13 cellular contexts compared by ENCODE assay signal in genomic region chr9:129170229-129170628, GRCh38. TPM values are rescaled to one million over a fixed set of nuclear protein-coding genes. Genes with fewer than 3 reads are reported as not detected.
DNase-seq lines count a peak whose midpoint lies in the region; ATAC-seq and TF ChIP-seq lines count a peak whose summit lies in the region.
"Had no signal": no experiment of that assay in that cellular context is flagged by ENCODE, and none has a peak within 500 bp of the region (broad histone marks: within the 10 kb centered on the region; RNA-seq: fewer than 3 reads in every experiment).

No MANE protein-coding gene starts in this region.

- 0 out of 2 replicates have a peak overlapping the region, but pooled peaks have one; percentile 3 for H3K4me2 ChIP-seq in SK-N-SH

- no peaks in the 10 kb centered on the region for H3K27me3 ChIP-seq in SK-N-SH (ENCODE audit: insufficient read depth)
- H3K27me3 ChIP-seq in Panc1 (ENCODE audit: control insufficient read depth, insufficient read depth, low read length), result no peaks in the 10 kb centered on the region
- no peaks in the 10 kb centered on the region for H3K27me3 ChIP-seq in thyroid gland

- H3K9ac ChIP-seq in SK-N-SH, result no peak overlapping the region

- ATAC-seq in SK-N-SH treated with all-trans-retinoic acid at 6 μM for 48 hours (no peak), Panc1 (no peak)

- H2AFZ ChIP-seq in SK-N-SH (ENCODE audit: low read depth), result no peak overlapping the region

- H3K36me3 ChIP-seq in SK-N-SH (replicated peaks in 1 of 2; ENCODE audit: control insufficient read depth in 1 of 2, insufficient read depth in 2 of 2, low read length in 1 of 2), result no peaks in the 10 kb centered on the region
- H3K36me3 ChIP-seq in Panc1 (ENCODE audit: control insufficient read depth, insufficient read depth, low read length), result no peaks in the 10 kb centered on the region
- no peaks in the 10 kb centered on the region for H3K36me3 ChIP-seq in thyroid gland

- H3K4me1 ChIP-seq in SK-N-SH (ENCODE audit: control insufficient read depth in 1 of 2, insufficient read depth in 2 of 2, low read depth in 1 of 2, low read length in 1 of 2), result peaks cover 8 to 24% of the 10 kb centered on the region in 2 experiments; a peak in 3 of 4 replicates
- H3K4me1 ChIP-seq in Panc1 (ENCODE audit: control insufficient read depth, insufficient read depth, low read length), result peaks cover 30% of the 10 kb centered on the region
- peaks cover 62 to 70% of the 10 kb centered on the region in 2 donors for H3K4me1 ChIP-seq in thyroid gland

- DNase-seq in SK-N-SH (no peak), Panc1 (ENCODE audit: low read depth, low spot score) (no peak), dermis blood vessel endothelial cell (peak; percentile 44), thyroid gland (no peak), NCI-H1694 treated with DMSO at 0.1 percent for 48 hours (lab: John Stamatoyannopoulos, UW) (no peak), DMS79 (lab: John Stamatoyannopoulos, UW) (no peak), cerebellum (ENCODE audit: low spot score) (no peak)
- DNase-seq: ACHN; activated effector memory CD4-positive, alpha-beta T cell treated with anti-CD3 and anti-CD28 coated beads, Interleukin-2, amount 50 U/mL, for 16 hours; NCI-H1417 treated with DMSO at 0.1 percent for 48 hours; NCI-H524 had no signal

- no peaks in the 10 kb centered on the region for H3K9me2 ChIP-seq in SK-N-SH

- H4K20me1 ChIP-seq in SK-N-SH (ENCODE audit: insufficient read depth), result no peaks in the 10 kb centered on the region

- WGBS in SK-N-SH (ENCODE audit: low lambda C conversion rate), result 67% methylated on average over 6 of the region's 6 CpGs
- WGBS in thyroid gland, 2 donors, result 35 to 57% methylated on average over 6 of the region's 6 CpGs

- no peak for TF ChIP-seq EP300 in SK-N-SH (IDR thresholded peaks at IDR 0.05; ENCODE audit: borderline replicate concordance in 1 of 2, low read depth in 1 of 2, low read length in 1 of 2)

- POLR2A ChIA-PET in SK-N-SH (lab: Yijun Ruan, JAX) (no interaction called here), Panc1 (lab: Charles Lee) (interaction anchor here (0.6 kb wide), 1 partner anchor 10 kb away, joined by 3 read pairs; no protein-coding TSS in a partner anchor)

- H3K27ac ChIP-seq in SK-N-SH (ENCODE audit: low read depth in 2 of 2, low read length in 1 of 2) (peak overlapping the region in 1 of 2 experiments; percentile 10; a peak in 1 of 4 replicates), Panc1 (ENCODE audit: low read length) (peak overlapping the region; percentile 68), thyroid gland (peak overlapping the region in 2 of 3 donors; percentile 43 to 100)

- TF ChIP-seq CTCF in SK-N-SH (IDR thresholded peaks at IDR 0.05) (no peak), Panc1 (IDR thresholded peaks at IDR 0.05) (no peak), thyroid gland (IDR thresholded peaks at IDR 0.05) (no peak)

- peaks cover 11% of the 10 kb centered on the region for H3K79me2 ChIP-seq in SK-N-SH (ENCODE audit: insufficient read depth)

- H3K4me3 ChIP-seq in SK-N-SH (ENCODE audit: low read depth in 2 of 2, low read length in 1 of 2) (no peak overlapping the region), Panc1 (ENCODE audit: low read depth in 2 of 2, low read length in 2 of 2) (no peak overlapping the region), thyroid gland (replicated peaks in 1 of 3) (no peak overlapping the region)
- H3K4me3 ChIP-seq: skin epidermis had no signal

- TF ChIP-seq RAD21 in SK-N-SH (IDR thresholded peaks at IDR 0.05; ENCODE audit: low read length), result no peak

- intact Hi-C loops in Panc1 (cut with micrococcal nuclease; ENCODE audit: unreplicated experiment) (no loop called here), thyroid gland (cut with DNase I) (loop anchor here (5.0 kb wide), 2 partner anchors 322 to 442 kb away; no protein-coding TSS in a partner anchor)

- peaks cover 35% of the 10 kb centered on the region for H3F3A ChIP-seq in SK-N-SH (replicated peaks; ENCODE audit: insufficient read depth)

- in situ Hi-C loops in Panc1 (cut with HindIII; ENCODE audit: low pct_unique_long_range_greater_than_20kb, low sequenced_read_pairs), result no loop called here

- no peak for TF ChIP-seq POLR2A in thyroid gland (IDR thresholded peaks at IDR 0.05)

- H3K9me3 ChIP-seq in SK-N-SH (no peaks in the 10 kb centered on the region), Panc1 (ENCODE audit: control insufficient read depth, insufficient read depth, low read depth, low read length) (no peaks in the 10 kb centered on the region), thyroid gland (no peaks in the 10 kb centered on the region)

- CTCF ChIA-PET in SK-N-SH (lab: Yijun Ruan, JAX) (interaction anchor here (0.9 to 9.3 kb wide), 6 partner anchors 9 to 454 kb away, joined by 3 to 193 read pairs (median 5); no protein-coding TSS in a partner anchor), Panc1 (lab: Charles Lee) (interaction anchor here (0.5 to 1.0 kb wide), 3 partner anchors 31 to 201 kb away, joined by 3 to 7 read pairs (median 5); no protein-coding TSS in a partner anchor)

- no TSS peak for BruUV-seq in Panc1 (replicated peaks; lab: Mats Ljungman, UMichigan)

TF ChIP-seq in SK-N-SH, 30 proteins besides CTCF, POLR2A, EP300 and RAD21:
- TF ChIP-seq RXRA (IDR thresholded peaks at IDR 0.05; ENCODE audit: borderline replicate concordance, low read depth), result no peak
- TF ChIP-seq FOXJ3 (CRISPR knock-in tag; IDR thresholded peaks at IDR 0.05), result no peak
- TF ChIP-seq USF1 (IDR thresholded peaks at IDR 0.05; ENCODE audit: borderline replicate concordance, low read depth), result no peak
- TF ChIP-seq RCOR1 (IDR thresholded peaks at IDR 0.05; ENCODE audit: low read length), result no peak
- no peak for TF ChIP-seq USF2 (IDR thresholded peaks at IDR 0.05; ENCODE audit: borderline replicate concordance, low read depth, low read length)
- no peak for TF ChIP-seq ELF1 (IDR thresholded peaks at IDR 0.05)

TF ChIP-seq in SK-N-SH treated with all-trans-retinoic acid at 6 μM for 48 hours, 23 proteins besides CTCF, POLR2A, EP300 and RAD21:
- TF ChIP-seq ZNF8 (CRISPR knock-in tag; IDR thresholded peaks at IDR 0.05) (no peak), ZFP30 (CRISPR knock-in tag; IDR thresholded peaks at IDR 0.05) (no peak), TSHZ2 (CRISPR knock-in tag; IDR thresholded peaks at IDR 0.05) (no peak)

RNA-seq across cellular contexts. Expression of gene IER5L, which starts 7.8 kb away (rescaled TPM):
- 8.9 and 16.2 TPM in 2 replicates for polyA plus RNA-seq in SK-N-SH (2012; rRNA removed)
- polyA plus RNA-seq in SK-N-SH (2012; cell fraction: cytosol; rRNA removed), result 6.6 and 9.6 TPM in 2 replicates
- polyA plus RNA-seq in SK-N-SH (2012; cell fraction: nucleus; rRNA removed), result 22.0 and 25.7 TPM in 2 replicates
- total RNA-seq in Panc1 (2021; ENCODE audit: unreplicated experiment), result 44.6 TPM
- 56.2 TPM for polyA plus RNA-seq in Panc1 (2012; ENCODE audit: insufficient read length)
- 13.0 and 19.4 TPM in 2 replicates for total RNA-seq in dermis blood vessel endothelial cell
- total RNA-seq in thyroid gland, result 10 to 100 TPM in 3 of 4 donors, 1 to 10 TPM in 1; 7.8 to 20.2 (median 12.6) TPM
- total RNA-seq in cerebellum, result 9.1 TPM

RNA-seq across cellular contexts. Expression of gene PTPA, which starts 59.0 kb away (rescaled TPM):
- 130 and 149 TPM in 2 replicates for polyA plus RNA-seq in SK-N-SH (2012; rRNA removed)
- polyA plus RNA-seq in SK-N-SH (2012; cell fraction: cytosol; rRNA removed), result 92.2 and 118 TPM in 2 replicates
- polyA plus RNA-seq in SK-N-SH (2012; cell fraction: nucleus; rRNA removed), result 127 and 164 TPM in 2 replicates
- 114 TPM for total RNA-seq in Panc1 (2021; ENCODE audit: unreplicated experiment)
- polyA plus RNA-seq in Panc1 (2012; ENCODE audit: insufficient read length), result 97.5 TPM
- 80.0 and 145 TPM in 2 replicates for total RNA-seq in dermis blood vessel endothelial cell
- 100 to 1,000 TPM in 2 of 4 donors, 10 to 100 TPM in 2; 45.0 to 117 (median 89.5) TPM for total RNA-seq in thyroid gland
- 42.3 TPM for total RNA-seq in cerebellum

RNA-seq across cellular contexts. Expression of gene CRAT, which starts 59.6 kb away (rescaled TPM):
- polyA plus RNA-seq in SK-N-SH (2012; rRNA removed), result 29.7 and 44.5 TPM in 2 replicates
- polyA plus RNA-seq in SK-N-SH (2012; cell fraction: cytosol; rRNA removed), result 20.8 and 32.9 TPM in 2 replicates
- 59.3 and 67.2 TPM in 2 replicates for polyA plus RNA-seq in SK-N-SH (2012; cell fraction: nucleus; rRNA removed)
- total RNA-seq in Panc1 (2021; ENCODE audit: unreplicated experiment), result 38.8 TPM
- polyA plus RNA-seq in Panc1 (2012; ENCODE audit: insufficient read length), result 71.7 TPM
- 34.0 and 61.8 TPM in 2 replicates for total RNA-seq in dermis blood vessel endothelial cell
- 10 to 100 TPM; 44.0 to 59.0 (median 54.1) TPM for total RNA-seq in thyroid gland
- total RNA-seq in cerebellum, result 16.8 TPM
